Comparison of ENCODE assay signal across 8 cellular contexts in genomic region chr18:13003466-13003896, GRCh38. TPM values are rescaled to one million over a fixed set of nuclear protein-coding genes. Genes with fewer than 3 reads are reported as not detected.
DNase-seq lines count a peak whose midpoint lies in the region; ATAC-seq and FAIRE-seq lines count a peak whose summit lies in the region.

No MANE protein-coding gene starts in this region.

- ATAC-seq in HG03442 (IDR thresholded peaks at IDR 0.05; ENCODE audit: unreplicated experiment) (peak; percentile 38), GM21367 (IDR thresholded peaks at IDR 0.05; ENCODE audit: unreplicated experiment) (no peak)

- peak; percentile 11 for DNase-seq in NOMO-1 treated with DMSO at 0.1 percent for 48 hours (lab: John Stamatoyannopoulos, UW; ENCODE audit: unreplicated experiment)
- no peak for DNase-seq in NOMO-1 treated with dmso at 0.1 percent for 144 hours (lab: John Stamatoyannopoulos, UW; ENCODE audit: unreplicated experiment)
- peak; percentile 75 for DNase-seq in SKM-1 (lab: John Stamatoyannopoulos, UW; ENCODE audit: unreplicated experiment)
- DNase-seq in glomerular endothelial cell (ENCODE audit: extremely low read depth, low read depth, low spot score) = peak; percentile 33
- DNase-seq in small intestine = peak; percentile 51
- DNase-seq in NCI-H345 (lab: John Stamatoyannopoulos, UW) = no peak

- H3K27ac ChIP-seq in small intestine (ENCODE audit: low read depth in 1 of 2, low read length in 1 of 2) = no peak overlapping the region

- FAIRE-seq in small intestine (lab: Jason Lieb, UNC) = no peak

- WGBS in small intestine, 3 donors = 67 to 72% (median 71%) methylated on average over 7 of the region's 7 CpGs

- no peak overlapping the region for H3K4me3 ChIP-seq in small intestine (ENCODE audit: low read depth in 1 of 2, low read length in 2 of 2)

- peaks cover 3 to 4% of the 10 kb centered on the region in 2 donors for H3K36me3 ChIP-seq in small intestine (ENCODE audit: control insufficient read depth in 2 of 2, insufficient read depth in 2 of 2, low read length in 2 of 2)

- H3K9me3 ChIP-seq in small intestine (ENCODE audit: control insufficient read depth, low read depth) = no peaks in the 10 kb centered on the region

- no peaks in the 10 kb centered on the region for H3K4me1 ChIP-seq in small intestine (ENCODE audit: control insufficient read depth in 2 of 2, insufficient read depth in 1 of 2, low read depth in 1 of 2, low read length in 1 of 2)

- H3K27me3 ChIP-seq in small intestine (ENCODE audit: control insufficient read depth in 2 of 2, insufficient read depth in 2 of 2, low read length in 2 of 2) = no peaks in the 10 kb centered on the region

RNA-seq across cellular contexts. Expression of gene CEP192, which starts 12.3 kb away (rescaled TPM):
- 15.1 and 16.0 TPM in 2 replicates for total RNA-seq in glomerular endothelial cell
- polyA plus RNA-seq in small intestine = 10 to 100 TPM in 2 of 3 donors, 1 to 10 TPM in 1; 9.6 to 13.5 (median 11.3) TPM

RNA-seq across cellular contexts. Expression of gene SEH1L, which starts 55.7 kb away (rescaled TPM):
- total RNA-seq in glomerular endothelial cell = 22.5 and 25.3 TPM in 2 replicates
- polyA plus RNA-seq in small intestine = 10 to 100 TPM; 15.2 to 19.8 (median 16.2) TPM

Comparison
In these comparisons a context has a peak if more than half of its experiments do, and no peak if none do; other contexts are left out.
1. DNase-seq: peak in NOMO-1 treated with DMSO at 0.1 percent for 48 hours (single experiment), SKM-1 (single experiment), glomerular endothelial cell (single experiment) and small intestine (single experiment); none in NOMO-1 treated with dmso at 0.1 percent for 144 hours (single experiment) and NCI-H345 (single experiment).